In the genomic region with DNA sequence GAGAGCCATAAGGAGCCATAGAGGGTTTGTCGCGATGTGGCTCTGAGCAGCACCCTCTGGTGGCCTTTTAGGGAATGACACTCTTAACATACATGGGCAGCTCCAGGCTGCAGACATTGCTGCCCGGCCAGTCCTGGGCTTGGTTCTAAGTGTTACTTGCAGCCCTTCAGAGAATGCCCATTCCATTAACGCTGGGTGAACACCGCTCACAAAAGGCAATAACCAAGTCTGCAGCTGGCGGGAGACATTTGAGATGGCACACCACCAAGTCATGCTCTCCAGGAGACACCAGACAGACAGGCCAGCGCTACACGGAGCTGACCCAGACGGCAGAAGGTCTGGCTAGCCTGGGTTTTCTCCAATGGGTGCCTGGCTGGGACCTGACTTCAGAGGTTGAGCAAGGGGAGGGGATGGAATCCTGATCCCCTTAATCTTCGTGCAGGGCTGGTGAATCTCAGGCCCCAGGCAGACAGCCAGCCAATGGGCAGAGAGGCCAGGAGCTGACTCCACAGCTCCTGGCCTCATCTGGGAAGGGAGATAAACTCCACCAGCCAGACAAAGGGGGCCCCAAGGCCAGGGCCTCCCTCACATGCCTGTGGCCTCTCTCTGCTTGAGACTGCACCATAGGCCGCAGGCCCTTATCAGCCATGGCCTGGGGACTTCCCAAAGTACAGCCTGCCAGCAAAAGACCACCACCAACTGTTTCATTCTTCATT, we compare ENCODE assay signal across 8 cellular contexts. TPM values are rescaled to one million over a fixed set of nuclear protein-coding genes. Genes with fewer than 3 reads are reported as not detected.
DNase-seq lines count a peak whose midpoint lies in the region; FAIRE-seq and TF ChIP-seq lines count a peak whose summit lies in the region.

No MANE protein-coding gene starts in this region.

- H3K9me3 Mint-ChIP-seq in activated T-helper 1 cell treated with anti-CD3 and anti-CD28 coated beads, Interleukin-12 subunit alpha, Interleukin-12 subunit beta, Interleukin-2, Interleukin-4 antibody, amounts not matched to agents 30 ng/mL and 10 ng/mL and 1 ng/mL, durations not matched to agents 14 hours and 24 hours and 36 hours: no peaks in the 10 kb centered on the region

- H3K79me2 ChIP-seq in Karpas-422 (ENCODE audit: low read length): no peaks in the 10 kb centered on the region

- no peak overlapping the region for H2AFZ ChIP-seq in Karpas-422 (ENCODE audit: low read length)

- H3K4me3 ChIP-seq in Karpas-422 (ENCODE audit: low read length) (no peak overlapping the region), fibroblast of villous mesenchyme (ENCODE audit: low read depth, low read length) (no peak overlapping the region), neutrophil (ENCODE audit: low read depth in 1 of 2, low read length in 1 of 2) (peak overlapping the region; percentile 16 to 37), stomach smooth muscle (ENCODE audit: low read length in 2 of 2) (peak overlapping the region in 1 of 2 donors; percentile 1)

- peak; percentile 20 to 57 for DNase-seq in NCI-H187 (lab: John Stamatoyannopoulos, UW)
- no peak for DNase-seq in NCI-H187 treated with DMSO at 0.1 percent for 48 hours (lab: John Stamatoyannopoulos, UW)
- DNase-seq in Karpas-422: peak; percentile 91
- DNase-seq in RCC 7860 (ENCODE audit: low spot score): peak; percentile 78
- DNase-seq in activated T-helper 1 cell treated with anti-CD3 and anti-CD28 coated beads, Interleukin-12 subunit alpha, Interleukin-12 subunit beta, Interleukin-2, Interleukin-4 antibody, amounts not matched to agents 30 ng/mL and 10 ng/mL and 1 ng/mL, durations not matched to agents 14 hours and 24 hours and 36 hours (ENCODE audit: low spot score): peak; percentile 55
- DNase-seq in fibroblast of villous mesenchyme (ENCODE audit: low read depth): peak; percentile 99

- H3K9me3 ChIP-seq in Karpas-422 (ENCODE audit: low read length) (no peaks in the 10 kb centered on the region), neutrophil (no peaks in the 10 kb centered on the region), stomach smooth muscle (ENCODE audit: control insufficient read depth in 2 of 2, low read length in 2 of 2) (no peaks in the 10 kb centered on the region)

- no peak overlapping the region for H3K4me3 Mint-ChIP-seq in activated T-helper 1 cell treated with anti-CD3 and anti-CD28 coated beads, Interleukin-12 subunit alpha, Interleukin-12 subunit beta, Interleukin-2, Interleukin-4 antibody, amounts not matched to agents 30 ng/mL and 10 ng/mL and 1 ng/mL, durations not matched to agents 14 hours and 24 hours and 36 hours

- H3K27me3 Mint-ChIP-seq in activated T-helper 1 cell treated with anti-CD3 and anti-CD28 coated beads, Interleukin-12 subunit alpha, Interleukin-12 subunit beta, Interleukin-2, Interleukin-4 antibody, amounts not matched to agents 30 ng/mL and 10 ng/mL and 1 ng/mL, durations not matched to agents 14 hours and 24 hours and 36 hours (ENCODE audit: insufficient read depth): peaks cover under 1% of the 10 kb centered on the region

- no peaks in the 10 kb centered on the region for H3K9me2 ChIP-seq in Karpas-422 (replicated peaks; ENCODE audit: insufficient read depth, low read length)

- peaks cover 3% of the 10 kb centered on the region; the same call in 1 of the 2 replicates for H4K20me1 ChIP-seq in Karpas-422 (ENCODE audit: insufficient read depth, low read depth, low read length)

- H3K4me1 Mint-ChIP-seq in activated T-helper 1 cell treated with anti-CD3 and anti-CD28 coated beads, Interleukin-12 subunit alpha, Interleukin-12 subunit beta, Interleukin-2, Interleukin-4 antibody, amounts not matched to agents 30 ng/mL and 10 ng/mL and 1 ng/mL, durations not matched to agents 14 hours and 24 hours and 36 hours (ENCODE audit: low read depth): no peaks in the 10 kb centered on the region

- no peak overlapping the region for H3K4me2 ChIP-seq in Karpas-422 (ENCODE audit: low read depth, low read length, poor library complexity, severe bottlenecking)

- H3K36me3 ChIP-seq in Karpas-422 (ENCODE audit: insufficient read depth, low read length): no peaks in the 10 kb centered on the region
- H3K36me3 ChIP-seq in neutrophil: no peaks in the 10 kb centered on the region
- H3K36me3 ChIP-seq in stomach smooth muscle (ENCODE audit: control insufficient read depth in 2 of 2, insufficient read depth in 2 of 2, low read length in 2 of 2): no peaks in the 10 kb centered on the region

- H3K4me1 ChIP-seq in Karpas-422 (ENCODE audit: low read length) (no peaks in the 10 kb centered on the region), neutrophil (ENCODE audit: control insufficient read depth in 1 of 2, insufficient read depth in 1 of 2, low read depth in 1 of 2, low read length in 1 of 2) (peaks cover 53 to 56% of the 10 kb centered on the region in 2 experiments), stomach smooth muscle (ENCODE audit: control insufficient read depth, insufficient read depth, low read length) (peaks cover 15% of the 10 kb centered on the region)

- no peaks in the 10 kb centered on the region for H3K36me3 Mint-ChIP-seq in activated T-helper 1 cell treated with anti-CD3 and anti-CD28 coated beads, Interleukin-12 subunit alpha, Interleukin-12 subunit beta, Interleukin-2, Interleukin-4 antibody, amounts not matched to agents 30 ng/mL and 10 ng/mL and 1 ng/mL, durations not matched to agents 14 hours and 24 hours and 36 hours (ENCODE audit: low read depth)

- no peak overlapping the region for H3K27ac ChIP-seq in Karpas-422 (ENCODE audit: low read length)
- peak overlapping the region; percentile 70 for H3K27ac ChIP-seq in neutrophil
- H3K27ac ChIP-seq in stomach smooth muscle (ENCODE audit: low read length): peak overlapping the region; percentile 66

- TF ChIP-seq CTCF in fibroblast of villous mesenchyme (IDR thresholded peaks at IDR 0.05; ENCODE audit: insufficient read depth, low read depth, low read length): peak; percentile 89
- peak; percentile 94 for TF ChIP-seq CTCF in neutrophil (IDR thresholded peaks at IDR 0.05)

- H3K27me3 ChIP-seq in Karpas-422 (ENCODE audit: low read length): no peaks in the 10 kb centered on the region
- no peaks in the 10 kb centered on the region for H3K27me3 ChIP-seq in neutrophil
- no peaks in the 10 kb centered on the region for H3K27me3 ChIP-seq in stomach smooth muscle (ENCODE audit: control insufficient read depth in 1 of 2, insufficient read depth in 2 of 2, low read length in 2 of 2)

- H3K9ac ChIP-seq in Karpas-422 (ENCODE audit: low read length): no peak overlapping the region
- peak overlapping the region in 1 of 2 donors; percentile 9 for H3K9ac ChIP-seq in stomach smooth muscle (ENCODE audit: low read length in 2 of 2)

- intact Hi-C loops in activated T-helper 1 cell treated with anti-CD3 and anti-CD28 coated beads, Interleukin-12 subunit alpha, Interleukin-12 subunit beta, Interleukin-2, Interleukin-4 antibody, amounts not matched to agents 30 ng/mL and 10 ng/mL and 1 ng/mL, durations not matched to agents 14 hours and 24 hours and 36 hours (cut with micrococcal nuclease): loop anchor here (1.0 to 10.0 kb wide), 4 partner anchors 27 to 678 kb away; no protein-coding TSS in a partner anchor

- FAIRE-seq in RCC 7860 (lab: Jason Lieb, UNC): no peak

- H3K27ac Mint-ChIP-seq in activated T-helper 1 cell treated with anti-CD3 and anti-CD28 coated beads, Interleukin-12 subunit alpha, Interleukin-12 subunit beta, Interleukin-2, Interleukin-4 antibody, amounts not matched to agents 30 ng/mL and 10 ng/mL and 1 ng/mL, durations not matched to agents 14 hours and 24 hours and 36 hours: no peak overlapping the region

RNA-seq across cellular contexts. Expression of a gene that starts 58.8 kb away (rescaled TPM):
- total RNA-seq in Karpas-422 (2014; rRNA removed; shearing (Covaris generic); ENCODE audit: low replicate concordance): 22.5 and 27.8 TPM in 2 replicates
- total RNA-seq in activated T-helper 1 cell treated with anti-CD3 and anti-CD28 coated beads, Interleukin-12 subunit alpha, Interleukin-12 subunit beta, Interleukin-2, Interleukin-4 antibody, amounts not matched to agents 30 ng/mL and 10 ng/mL and 1 ng/mL, durations not matched to agents 14 hours and 24 hours and 36 hours: 29.0 and 30.6 TPM in 2 replicates
- 109 and 164 TPM in 2 replicates for total RNA-seq in fibroblast of villous mesenchyme

Comparison
In these comparisons a context has a peak if more than half of its experiments do, and no peak if none do; other contexts are left out.
1. H3K4me3 ChIP-seq: peak in neutrophil (2 of 2); none in Karpas-422 (single experiment) and fibroblast of villous mesenchyme (single experiment).